ENCODE assay signal across 28 cellular contexts in the genomic region with DNA sequence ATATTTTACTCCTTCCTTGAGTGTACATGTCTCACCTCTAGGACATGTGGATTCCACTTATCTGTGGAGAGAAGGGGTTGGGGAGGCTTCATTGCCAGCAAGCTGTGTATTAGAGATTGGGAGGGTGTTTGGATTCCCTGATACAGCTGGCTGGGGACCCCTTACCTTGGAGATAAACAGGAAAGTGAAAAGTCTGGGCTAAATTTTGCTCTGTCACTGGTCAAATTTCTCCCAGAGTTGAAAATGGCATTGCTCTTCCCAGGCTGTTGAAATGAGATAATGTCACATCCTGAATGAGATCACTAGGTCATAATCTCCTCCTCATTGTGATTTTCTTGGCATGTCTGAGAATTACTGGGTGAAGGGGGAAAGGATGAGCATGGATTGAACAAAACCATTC.
"Had no signal": no experiment of that assay in that cellular context is flagged by ENCODE, and none has a peak within 500 bp of the region (broad histone marks: within the 10 kb centered on the region; RNA-seq: fewer than 3 reads in every experiment).

No MANE protein-coding gene starts in this region.

- H3K36me3 ChIP-seq: gastrocnemius medialis, left ventricle myocardium inferior, stomach, suprapubic skin, tibial nerve had no signal

- H3K4me3 ChIP-seq: coronary artery, gastrocnemius medialis, left ventricle myocardium inferior, smooth muscle cell, stomach, suprapubic skin, tibial nerve had no signal

- H3K4me1 ChIP-seq: gastrocnemius medialis, left ventricle myocardium inferior, stomach, suprapubic skin had no signal

- DNase-seq: activated B cell treated with CpG ODN at 0.5 μM for 24 hours; activated CD4-positive, alpha-beta T cell treated with anti-CD3 and anti-CD28 coated beads for 36 hours; activated CD4-positive, alpha-beta T cell treated with anti-CD3 and anti-CD28 coated beads, Interleukin-2, amount 50 U/mL, for 4 hours; activated CD8-positive, alpha-beta memory T cell treated with anti-CD3 and anti-CD28 coated beads for 24 hours; activated CD8-positive, alpha-beta memory T cell treated with anti-CD3 and anti-CD28 coated beads, Interleukin-2, amount 50 U/mL, for 4 hours; activated naive CD4-positive, alpha-beta T cell; activated naive CD8-positive, alpha-beta T cell treated with anti-CD3 and anti-CD28 coated beads, Interleukin-2, amount 10 ng/mL, durations not matched to agents 7 days and 5 days; activated T-cell treated with anti-CD3 and anti-CD28 coated beads, Interleukin-2, amount 50 U/mL, for 4 hours; amniotic stem cell; erythroblast; gastrocnemius medialis; hippocampal formation; kidney glomerular epithelial cell; left ventricle myocardium inferior; mammary epithelial cell; naive B cell; nucleus accumbens; stimulated activated CD4-positive, alpha-beta T cell treated with anti-CD3 and anti-CD28 coated beads, Interleukin-15, amount 100 ng/mL, for 24 hours; stomach; T-helper 9 cell had no signal

- H3K27ac ChIP-seq: coronary artery, gastrocnemius medialis, left ventricle myocardium inferior, stomach, suprapubic skin, tibial nerve had no signal

- H3K4me2 ChIP-seq: smooth muscle cell had no signal

- FAIRE-seq: bronchial epithelial cell, endometrium had no signal

- H3K9me3 ChIP-seq: gastrocnemius medialis, left ventricle myocardium inferior, stomach, suprapubic skin, tibial nerve had no signal

- H3K27me3 ChIP-seq: gastrocnemius medialis, stomach, tibial nerve had no signal

- ATAC-seq: activated CD4-positive, alpha-beta T cell treated with anti-CD3 and anti-CD28 coated beads for 36 hours; activated T-cell treated with anti-CD3 and anti-CD28 coated beads, Interleukin-2, amount 50 U/mL, for 4 hours; gastrocnemius medialis; sciatic nerve; stimulated activated memory B cell treated with anti-CD40 and anti-IgM and Interleukin-4, amounts not matched to agents 10 μg/mL and 1 μg/mL and 100 μg/mL, for 72 hours had no signal
